In the genomic region with DNA sequence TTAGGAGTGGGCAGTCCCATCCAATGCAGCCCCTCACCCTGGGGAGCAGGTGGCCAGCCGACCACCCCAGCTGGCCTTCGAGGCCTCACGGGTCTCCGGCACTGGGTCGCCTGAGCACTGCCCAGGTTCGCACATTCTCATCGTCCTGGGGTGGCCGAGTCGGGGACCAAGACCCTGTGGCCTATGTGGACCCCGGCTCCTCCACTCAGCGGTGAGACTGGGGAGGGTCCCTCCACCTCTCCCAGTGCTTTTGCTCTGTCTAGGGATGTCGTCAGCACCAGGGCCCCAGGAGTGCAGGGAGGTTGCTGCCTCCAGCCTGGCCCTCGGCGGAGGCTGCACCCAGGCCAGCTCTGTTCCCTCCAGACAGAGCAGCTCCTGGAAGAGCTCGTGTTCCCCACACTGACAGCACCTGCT, we compare ENCODE assay signal across 17 cellular contexts.
A peak's percentile ranks its signal among the peaks of the same experiment; 100 is the strongest.
DNase-seq lines count a peak whose midpoint lies in the region; ATAC-seq and TF ChIP-seq lines count a peak whose summit lies in the region.
"Had no signal": no experiment of that assay in that cellular context is flagged by ENCODE, and none has a peak within 500 bp of the region (broad histone marks: within the 10 kb centered on the region; RNA-seq: fewer than 3 reads in every experiment).

No MANE protein-coding gene starts in this region.

- H3K9me3 ChIP-seq in left ventricle myocardium inferior (replicated peaks) (no peaks in the 10 kb centered on the region), right lobe of liver (no peaks in the 10 kb centered on the region)
- H3K9me3 ChIP-seq: A549 had no signal

- H3K36me3 ChIP-seq in left ventricle myocardium inferior = no peaks in the 10 kb centered on the region
- H3K36me3 ChIP-seq in right lobe of liver = no peaks in the 10 kb centered on the region

- H3K27me3 ChIP-seq in left ventricle myocardium inferior (ENCODE audit: low read depth) = peaks cover 39% of the 10 kb centered on the region
- no peaks in the 10 kb centered on the region for H3K27me3 ChIP-seq in right lobe of liver

- intact Hi-C loops in left ventricle myocardium inferior (cut with micrococcal nuclease) = no loop called here
- intact Hi-C loops in Right ventricle myocardium superior (cut with DNase I) = no loop called here
- intact Hi-C loops in right lobe of liver (cut with DNase I) = no loop called here
- intact Hi-C loops in sciatic nerve (cut with DNase I) = no loop called here

- no peak for ATAC-seq in Right ventricle myocardium superior (ENCODE audit: poor library complexity)
- peak in 1 of 4 donors; percentile 30 for ATAC-seq in right lobe of liver
- ATAC-seq in sciatic nerve = peak; percentile 10
- ATAC-seq in esophagus mucosa = no peak
- ATAC-seq in GM18519 (IDR thresholded peaks at IDR 0.05; ENCODE audit: low FRiP score, unreplicated experiment) = no peak
- ATAC-seq in HG02840 (IDR thresholded peaks at IDR 0.05; ENCODE audit: low FRiP score, unreplicated experiment) = no peak

- peaks cover 11% of the 10 kb centered on the region for H3K4me1 ChIP-seq in left ventricle myocardium inferior
- H3K4me1 ChIP-seq in right lobe of liver = no peaks in the 10 kb centered on the region
- H3K4me1 ChIP-seq: A549 had no signal

- 53% methylated on average over 2 of the region's 15 CpGs for WGBS in right lobe of liver (ENCODE audit: insufficient coverage, low coverage, low lambda C conversion rate, missing lambda C conversion rate)

- TF ChIP-seq CTCF in left ventricle myocardium inferior (IDR thresholded peaks at IDR 0.05; ENCODE audit: borderline replicate concordance) (no peak), right lobe of liver (IDR thresholded peaks at IDR 0.05) (no peak)

- no peak overlapping the region for H3K4me3 ChIP-seq in left ventricle myocardium inferior
- H3K4me3 ChIP-seq in right lobe of liver = no peak overlapping the region
- H3K4me3 ChIP-seq: A549 had no signal

- DNase-seq in left ventricle myocardium inferior (peak; percentile 10), Right ventricle myocardium superior (no peak), right lobe of liver (peak in 2 of 3 donors; percentile 34 to 54), sciatic nerve (ENCODE audit: low spot score) (peak; percentile 52)
- DNase-seq: C1 segment of cervical spinal cord, DND-41, NCI-H1048, NCI-H1436 treated with DMSO at 0.1 percent for 48 hours, NCI-H2029 treated with DMSO at 0.1 percent for 48 hours, NCI-H2171 treated with DMSO at 0.1 percent for 48 hours, NCI-H446 treated with DMSO at 0.1 percent for 48 hours, NCI-H748 treated with DMSO at 0.1 percent for 48 hours had no signal

- H3K27ac ChIP-seq in left ventricle myocardium inferior (replicated peaks) = peak overlapping the region; percentile 5
- H3K27ac ChIP-seq in right lobe of liver = no peak overlapping the region
- H3K27ac ChIP-seq: A549, RWPE1 had no signal

- no peak for TF ChIP-seq POLR2A in right lobe of liver (IDR thresholded peaks at IDR 0.05)
